ENCODE assay signal across 24 cellular contexts in the genomic region with DNA sequence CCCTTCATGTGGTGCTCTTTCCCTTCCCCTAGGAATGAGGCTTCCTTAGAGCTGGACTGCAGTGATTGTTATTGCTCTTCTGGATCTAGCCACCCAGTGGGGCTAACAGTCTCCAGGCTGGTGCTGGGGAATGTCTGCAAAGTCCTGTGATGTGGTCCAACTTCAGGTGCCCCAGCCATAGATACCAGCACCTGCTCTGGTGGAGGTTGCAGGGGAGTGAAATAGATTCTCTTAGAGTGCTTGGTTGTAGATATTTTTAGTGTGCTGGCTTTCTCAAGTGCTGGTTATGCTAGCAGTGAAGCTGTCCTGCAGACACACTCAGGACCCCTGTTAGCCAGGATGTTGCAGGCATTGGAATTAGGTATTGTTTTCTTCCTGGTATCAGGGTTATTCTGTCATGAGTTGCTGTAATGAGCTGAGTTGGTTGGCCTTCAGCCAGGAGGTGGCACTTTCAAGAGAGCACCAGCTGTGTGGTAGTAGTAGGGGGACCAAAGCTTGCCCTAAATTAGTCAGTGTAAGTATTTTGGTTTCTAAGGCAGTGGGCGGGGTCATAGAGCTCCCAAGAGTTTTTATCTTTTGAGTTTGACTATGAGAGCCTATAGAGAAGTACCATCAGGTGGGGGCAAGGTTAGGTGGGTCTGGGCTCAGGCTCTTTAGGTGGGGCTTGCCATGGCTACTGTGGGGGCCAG.
DNase-seq lines count a peak whose midpoint lies in the region; ATAC-seq and TF ChIP-seq lines count a peak whose summit lies in the region.
"Had no signal": no experiment of that assay in that cellular context is flagged by ENCODE, and none has a peak within 500 bp of the region (broad histone marks: within the 10 kb centered on the region; RNA-seq: fewer than 3 reads in every experiment).

No MANE protein-coding gene starts in this region.

- H3K9ac ChIP-seq in KMS-11, result no peak overlapping the region
- H3K9ac ChIP-seq: BLaER1, GM23248 had no signal

- H3K27ac ChIP-seq in KMS-11, result no peak overlapping the region
- H3K27ac ChIP-seq: 22Rv1, BLaER1, GM23248, SJSA1 had no signal

- no peaks in the 10 kb centered on the region for H3K36me3 ChIP-seq in KMS-11 (ENCODE audit: insufficient read depth)
- H3K36me3 ChIP-seq: BLaER1, SJSA1 had no signal

- no peaks in the 10 kb centered on the region for H3K79me2 ChIP-seq in KMS-11 (ENCODE audit: insufficient read depth, low read depth)

- peak overlapping the region; percentile 20; the same call in 1 of the 2 replicates for H3K4me2 ChIP-seq in KMS-11
- H3K4me2 ChIP-seq: BLaER1 had no signal

- H3K4me3 ChIP-seq in KMS-11 (IDR thresholded peaks at IDR 0.05; ENCODE audit: insufficient read depth, low read depth, low read length), result no peak overlapping the region
- H3K4me3 ChIP-seq: BLaER1, GM23248, SJSA1 had no signal

- H2AFZ ChIP-seq in KMS-11 (ENCODE audit: low read depth), result no peak overlapping the region
- H2AFZ ChIP-seq: GM23248 had no signal

- DNase-seq in DMS 273 (lab: John Stamatoyannopoulos, UW; ENCODE audit: unreplicated experiment), result peak; percentile 22
- no peak for DNase-seq in DMS 273 treated with DMSO at 0.1 percent for 48 hours (lab: John Stamatoyannopoulos, UW)
- peak; percentile 6 for DNase-seq in kidney tubule cell (ENCODE audit: low spot score)
- no peak for DNase-seq in retina
- DNase-seq in DMS79 (lab: John Stamatoyannopoulos, UW), result no peak
- DNase-seq: ACHN; CD4-positive, alpha-beta T cell; COR-L47; GM23248; H9; Kasumi-1; NCI-H1436; NCI-H187 treated with DMSO at 0.1 percent for 48 hours; NCI-H2107; NCI-H526 treated with DMSO at 0.1 percent for 48 hours; NK-92 treated with Interleukin-12 subunit alpha and Interleukin-12 subunit beta, amount 100 ng/mL, for 24 hours; T-helper 1 cell had no signal

- H3K4me1 ChIP-seq in KMS-11 (ENCODE audit: low read depth, poor library complexity, severe bottlenecking), result peaks cover 16% of the 10 kb centered on the region
- H3K4me1 ChIP-seq: BLaER1, SJSA1 had no signal

- TF ChIP-seq CTCF in KMS-11 (conservative IDR thresholded peaks at IDR 0.05; ENCODE audit: low read depth, low read length), result no peak

- ATAC-seq in GM18858 (IDR thresholded peaks at IDR 0.05; ENCODE audit: unreplicated experiment) (peak; percentile 48), HG02623 (IDR thresholded peaks at IDR 0.05; ENCODE audit: unreplicated experiment) (no peak)
- ATAC-seq: Panc1 had no signal

- no peaks in the 10 kb centered on the region for H4K20me1 ChIP-seq in KMS-11 (ENCODE audit: insufficient read depth)
- H4K20me1 ChIP-seq: BLaER1 had no signal

- H3K27me3 ChIP-seq in KMS-11 (ENCODE audit: insufficient read depth, low read depth), result no peaks in the 10 kb centered on the region
- H3K27me3 ChIP-seq: BLaER1, SJSA1 had no signal

Comparison
In these comparisons a context has a peak if more than half of its experiments do, and no peak if none do; other contexts are left out.
1. DNase-seq: peak in DMS 273 (single experiment) and kidney tubule cell (single experiment); none in DMS 273 treated with DMSO at 0.1 percent for 48 hours (single experiment), retina (single experiment) and DMS79 (single experiment).